ENCODE assay signal across 29 cellular contexts in the genomic region with DNA sequence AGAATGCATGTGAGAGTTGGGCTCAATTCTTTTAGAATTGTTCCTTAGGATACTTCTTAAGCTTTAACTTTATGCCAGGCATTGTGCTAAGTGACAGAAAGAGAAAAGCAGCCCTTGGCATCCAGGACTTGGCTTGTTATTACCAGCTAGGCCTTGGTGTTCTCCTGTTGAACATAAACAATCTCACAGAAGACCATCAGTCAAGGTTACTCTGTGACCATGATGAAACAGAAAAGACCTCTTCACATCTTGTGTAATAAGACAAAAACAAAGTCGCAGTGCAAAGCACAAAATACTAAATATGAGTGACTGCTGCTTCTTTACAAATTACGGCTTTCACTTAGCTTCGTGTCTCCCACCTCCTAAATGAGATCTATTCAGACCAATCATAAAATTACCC.
"Had no signal": no experiment of that assay in that cellular context is flagged by ENCODE, and none has a peak within 500 bp of the region (broad histone marks: within the 10 kb centered on the region; RNA-seq: fewer than 3 reads in every experiment).

No MANE protein-coding gene starts in this region.

- ATAC-seq: activated T-helper 17 cell treated with anti-CD3 and anti-CD28 coated beads, Interleukin-2, amount 50 U/mL, for 72 hours; body of pancreas; Panc1 had no signal

- DNase-seq: activated CD4-positive, alpha-beta memory T cell treated with anti-CD3 and anti-CD28 coated beads for 36 hours; activated CD4-positive, alpha-beta T cell treated with anti-CD3 and anti-CD28 coated beads, Interleukin-2, amount 10 ng/mL, durations not matched to agents 7 days and 5 days; activated CD4-positive, CD25-positive, alpha-beta regulatory T cell; activated CD8-positive, alpha-beta memory T cell treated with anti-CD3 and anti-CD28 coated beads for 24 hours; activated gamma-delta T cell; activated naive CD4-positive, alpha-beta T cell treated with anti-CD3 and anti-CD28 coated beads for 36 hours; activated T-cell treated with anti-CD3 and anti-CD28 coated beads for 4 hours; activated T-cell treated with anti-CD3 and anti-CD28 coated beads, Interleukin-2, amount 50 U/mL, for 48 hours; amniotic stem cell; body of pancreas; MM.1S; NCI-H1105; NCI-H1436; NCI-H1694 treated with DMSO at 0.1 percent for 48 hours; NCI-H2081; NCI-H510A treated with DMSO at 0.1 percent for 48 hours; NCI-H69; NK-92 treated with Interleukin-12 subunit alpha and Interleukin-12 subunit beta, amount 100 ng/mL, for 24 hours; OCI-M1; Right ventricle myocardium superior; RPMI8226; SJCRH30; SK-N-SH; T-helper 1 cell had no signal

- H3K27me3 ChIP-seq: ascending aorta, body of pancreas, SJCRH30 had no signal

- H3K9me3 ChIP-seq: ascending aorta, body of pancreas, SJCRH30, SK-N-SH had no signal

- H3K27ac ChIP-seq: ascending aorta, body of pancreas, KMS-11, SJCRH30, VCaP had no signal

- H3K36me3 ChIP-seq: ascending aorta had no signal

- H3K4me3 ChIP-seq: ascending aorta, body of pancreas, SJCRH30 had no signal

- H3K4me1 ChIP-seq: ascending aorta, body of pancreas, SJCRH30 had no signal
